In the genomic region with DNA sequence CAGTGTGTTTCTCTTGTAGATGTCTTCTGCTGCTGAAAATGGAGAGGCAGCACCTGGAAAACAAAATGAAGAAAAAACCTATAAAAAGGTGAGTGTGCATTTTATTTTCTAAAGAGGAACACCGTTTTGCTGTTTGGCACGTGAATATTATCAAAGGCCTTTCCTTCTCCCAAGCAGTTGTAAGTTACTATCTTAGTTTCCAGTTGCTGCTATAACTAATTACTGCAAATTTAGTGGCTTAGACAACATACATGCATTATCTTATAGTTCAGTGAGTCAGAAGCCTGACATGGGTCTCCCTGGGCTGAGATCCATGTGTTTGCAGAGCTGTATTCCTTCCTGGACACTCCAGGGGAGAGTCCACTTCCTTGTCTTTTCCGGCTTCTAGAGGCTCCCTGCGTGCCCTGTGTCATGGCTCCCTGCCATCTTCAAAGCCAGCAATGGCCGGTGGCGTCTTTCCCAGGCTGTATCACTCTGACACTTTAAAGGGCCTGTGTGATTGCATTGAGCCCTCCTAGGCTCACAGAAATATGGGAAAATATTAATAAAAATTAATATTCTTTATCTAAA, we compare ENCODE assay signal across 21 cellular contexts.
DNase-seq lines count a peak whose midpoint lies in the region; ATAC-seq, FAIRE-seq and TF ChIP-seq lines count a peak whose summit lies in the region.
"Had no signal": no experiment of that assay in that cellular context is flagged by ENCODE, and none has a peak within 500 bp of the region (broad histone marks: within the 10 kb centered on the region; RNA-seq: fewer than 3 reads in every experiment).

No MANE protein-coding gene starts in this region.

- TF ChIP-seq CTCF in adrenal gland (IDR thresholded peaks at IDR 0.05) (no peak), heart right ventricle (IDR thresholded peaks at IDR 0.05) (no peak), pancreas (IDR thresholded peaks at IDR 0.05) (no peak)

- H3K27me3 Mint-ChIP-seq in activated CD4-positive, alpha-beta T cell treated with anti-CD3 and anti-CD28 coated beads for 36 hours: peaks cover 2% of the 10 kb centered on the region
- H3K27me3 Mint-ChIP-seq: naive thymus-derived CD8-positive, alpha-beta T cell had no signal

- H3K4me3 ChIP-seq in adrenal gland (no peak overlapping the region), heart right ventricle (no peak overlapping the region), pancreas (no peak overlapping the region)
- H3K4me3 ChIP-seq: BLaER1 treated with 17β-estradiol and CSF1 and Interleukin-3, amounts not matched to agents 10 nM and 100 nM; GM23248; sigmoid colon had no signal

- ATAC-seq in heart right ventricle (peak; percentile 72 to 96 (median 90)), pancreas (peak; percentile 91 to 98 (median 96)), GM18868 (IDR thresholded peaks at IDR 0.05; ENCODE audit: unreplicated experiment) (no peak), HG03280 (IDR thresholded peaks at IDR 0.05; ENCODE audit: unreplicated experiment) (no peak)
- no peak for ATAC-seq in activated CD4-positive, alpha-beta T cell treated with anti-CD3 and anti-CD28 coated beads for 36 hours
- ATAC-seq: activated CD8-positive, alpha-beta T cell treated with anti-CD3 and anti-CD28 coated beads, Interleukin-2, amount 10 ng/mL, durations not matched to agents 7 days and 5 days; naive thymus-derived CD8-positive, alpha-beta T cell had no signal

- intact Hi-C loops in adrenal gland (cut with DNase I) (no loop called here), heart right ventricle (cut with DNase I) (loop anchor here in 1 of 10 donors (10.0 kb wide), 1 partner anchor 152 kb away; no protein-coding TSS in a partner anchor), pancreas (cut with DNase I) (no loop called here)
- intact Hi-C loops in activated CD4-positive, alpha-beta T cell treated with anti-CD3 and anti-CD28 coated beads for 36 hours (cut with DNase I, micrococcal nuclease): no loop called here

- WGBS in adrenal gland, 4 donors: 53 to 76% (median 63%) methylated on average over 6 of the region's 6 CpGs
- 12 to 17% methylated on average over 6 of the region's 6 CpGs for WGBS in heart right ventricle, 2 donors
- 15 to 16% methylated on average over 6 of the region's 6 CpGs for WGBS in pancreas, 2 donors

- H3K36me3 ChIP-seq in adrenal gland (replicated peaks in 1 of 2) (no peaks in the 10 kb centered on the region), heart right ventricle (no peaks in the 10 kb centered on the region), pancreas (no peaks in the 10 kb centered on the region)
- H3K36me3 ChIP-seq: BLaER1 treated with 17β-estradiol and CSF1 and Interleukin-3, amounts not matched to agents 10 nM and 100 nM; sigmoid colon had no signal

- H3K36me3 Mint-ChIP-seq in activated CD4-positive, alpha-beta T cell treated with anti-CD3 and anti-CD28 coated beads for 36 hours (ENCODE audit: low read depth): no peaks in the 10 kb centered on the region
- H3K36me3 Mint-ChIP-seq: naive thymus-derived CD8-positive, alpha-beta T cell had no signal

- CTCF ChIA-PET in activated CD4-positive, alpha-beta T cell treated with anti-CD3 and anti-CD28 coated beads for 36 hours (lab: Charles Lee): no interaction called here

- no peaks in the 10 kb centered on the region for H3K4me1 ChIP-seq in adrenal gland (replicated peaks in 1 of 2)
- peaks cover 0 to 30% (median 12%) of the 10 kb centered on the region in 9 donors for H3K4me1 ChIP-seq in heart right ventricle
- H3K4me1 ChIP-seq in pancreas: peaks cover 5 to 14% (median 11%) of the 10 kb centered on the region in 3 donors

- FAIRE-seq in pancreas (lab: Jason Lieb, UNC): no peak
- FAIRE-seq: keratinocyte had no signal

- H3K4me1 Mint-ChIP-seq in activated CD4-positive, alpha-beta T cell treated with anti-CD3 and anti-CD28 coated beads for 36 hours: no peaks in the 10 kb centered on the region
- H3K4me1 Mint-ChIP-seq: naive thymus-derived CD8-positive, alpha-beta T cell had no signal

- no peak overlapping the region for H3K27ac Mint-ChIP-seq in activated CD4-positive, alpha-beta T cell treated with anti-CD3 and anti-CD28 coated beads for 36 hours
- H3K27ac Mint-ChIP-seq: activated CD8-positive, alpha-beta T cell treated with anti-CD3 and anti-CD28 coated beads, Interleukin-2, amount 10 ng/mL, durations not matched to agents 7 days and 5 days; naive thymus-derived CD8-positive, alpha-beta T cell had no signal

- H3K9me3 ChIP-seq in adrenal gland (replicated peaks in 1 of 3) (no peaks in the 10 kb centered on the region), heart right ventricle (no peaks in the 10 kb centered on the region), pancreas (no peaks in the 10 kb centered on the region)
- H3K9me3 ChIP-seq: BLaER1 treated with 17β-estradiol and CSF1 and Interleukin-3, amounts not matched to agents 10 nM and 100 nM; sigmoid colon had no signal

- POLR2A ChIA-PET in activated CD4-positive, alpha-beta T cell treated with anti-CD3 and anti-CD28 coated beads for 36 hours (lab: Charles Lee): no interaction called here

- no peak for TF ChIP-seq POLR2A in adrenal gland (IDR thresholded peaks at IDR 0.05)

- DNase-seq in HT1080 (ENCODE audit: low read depth): peak; percentile 2
- DNase-seq in adrenal gland: peak in 4 of 7 donors; percentile 25 to 69 (median 36)
- peak; percentile 64 to 65 for DNase-seq in heart right ventricle
- peak; percentile 70 to 86 (median 74) for DNase-seq in pancreas
- DNase-seq in activated naive CD4-positive, alpha-beta T cell treated with anti-CD3 and anti-CD28 coated beads, Interleukin-2, amount 50 U/mL, for 16 hours: no peak
- no peak for DNase-seq in activated CD4-positive, alpha-beta T cell treated with anti-CD3 and anti-CD28 coated beads for 36 hours
- DNase-seq: ACHN; activated CD8-positive, alpha-beta T cell treated with anti-CD3 and anti-CD28 coated beads, Interleukin-2, amount 10 ng/mL, durations not matched to agents 7 days and 5 days; activated gamma-delta T cell treated with Interleukin-2 at 50 U/mL for 16 hours; foreskin fibroblast; mesenchymal stem cell; naive thymus-derived CD8-positive, alpha-beta T cell; NCI-H1436; NCI-H526 treated with DMSO at 0.1 percent for 48 hours; sigmoid colon had no signal

- no peaks in the 10 kb centered on the region for H3K9me3 Mint-ChIP-seq in activated CD4-positive, alpha-beta T cell treated with anti-CD3 and anti-CD28 coated beads for 36 hours (ENCODE audit: low read depth)
- H3K9me3 Mint-ChIP-seq: naive thymus-derived CD8-positive, alpha-beta T cell had no signal

- H3K4me3 Mint-ChIP-seq in activated CD4-positive, alpha-beta T cell treated with anti-CD3 and anti-CD28 coated beads for 36 hours: no peak overlapping the region
- H3K4me3 Mint-ChIP-seq: activated CD8-positive, alpha-beta T cell treated with anti-CD3 and anti-CD28 coated beads, Interleukin-2, amount 10 ng/mL, durations not matched to agents 7 days and 5 days; naive thymus-derived CD8-positive, alpha-beta T cell had no signal

- H3K27me3 ChIP-seq in adrenal gland: no peaks in the 10 kb centered on the region
- no peaks in the 10 kb centered on the region for H3K27me3 ChIP-seq in heart right ventricle
- H3K27me3 ChIP-seq in pancreas: no peaks in the 10 kb centered on the region
- H3K27me3 ChIP-seq: BLaER1 treated with 17β-estradiol and CSF1 and Interleukin-3, amounts not matched to agents 10 nM and 100 nM; sigmoid colon had no signal

- H3K27ac ChIP-seq in adrenal gland (no peak overlapping the region), heart right ventricle (peak overlapping the region in 8 of 10 donors; percentile 8 to 65 (median 34)), pancreas (peak overlapping the region in 3 of 4 donors; percentile 10 to 47 (median 37))
- H3K27ac ChIP-seq: BLaER1 treated with 17β-estradiol and CSF1 and Interleukin-3, amounts not matched to agents 10 nM and 100 nM; epithelial cell of prostate; GM23248; sigmoid colon had no signal

Comparison
In these comparisons a context has a peak if more than half of its experiments do, and no peak if none do; other contexts are left out.
1. DNase-seq: peak in HT1080 (single experiment), adrenal gland (4 of 7), heart right ventricle (2 of 2) and pancreas (6 of 6); none in activated naive CD4-positive, alpha-beta T cell treated with anti-CD3 and anti-CD28 coated beads, Interleukin-2, amount 50 U/mL, for 16 hours (single experiment) and activated CD4-positive, alpha-beta T cell treated with anti-CD3 and anti-CD28 coated beads for 36 hours (single experiment).
2. H3K27ac ChIP-seq: peak in heart right ventricle (8 of 10) and pancreas (3 of 4); none in adrenal gland (0 of 5).
3. ATAC-seq: peak in heart right ventricle (8 of 8) and pancreas (4 of 4); none in GM18868 (single experiment), activated CD4-positive, alpha-beta T cell treated with anti-CD3 and anti-CD28 coated beads for 36 hours (single experiment) and HG03280 (single experiment).